ENCODE assay signal across 37 cellular contexts in the genomic region with DNA sequence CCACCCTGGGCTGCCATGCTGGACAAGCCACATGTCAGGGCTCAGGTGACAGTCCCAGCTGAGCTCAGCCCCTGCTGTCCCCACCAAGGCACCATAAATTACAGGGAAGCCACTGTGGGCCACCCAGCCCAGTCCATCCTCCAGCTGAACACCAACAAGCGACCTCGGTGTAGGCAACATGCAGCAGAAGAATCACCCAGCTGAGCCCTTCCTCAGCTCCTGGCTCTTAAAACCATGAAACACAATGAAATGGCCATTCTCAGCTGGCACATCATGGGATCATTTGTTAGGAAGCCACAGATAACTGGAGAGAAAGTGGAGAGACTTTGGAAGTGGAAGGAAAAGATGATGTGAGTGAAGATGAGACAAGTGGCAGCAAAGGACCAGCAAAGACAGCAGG. TPM values are rescaled to one million over a fixed set of nuclear protein-coding genes. Genes with fewer than 3 reads are reported as not detected.
A peak's percentile ranks its signal among the peaks of the same experiment; 100 is the strongest.
DNase-seq lines count a peak whose midpoint lies in the region; ATAC-seq, FAIRE-seq and TF ChIP-seq lines count a peak whose summit lies in the region.
"Had no signal": no experiment of that assay in that cellular context is flagged by ENCODE, and none has a peak within 500 bp of the region (broad histone marks: within the 10 kb centered on the region; RNA-seq: fewer than 3 reads in every experiment).

No MANE protein-coding gene starts in this region.

- TF ChIP-seq RAD21 in HepG2 (CRISPR knock-in tag; IDR thresholded peaks at IDR 0.05): no peak

- FAIRE-seq in HepG2 (lab: Jason Lieb, UNC): no peak
- FAIRE-seq: A204.1, A549, D721Med had no signal

- H3K27me3 Mint-ChIP-seq in GM23338 (ENCODE audit: insufficient read depth, low read depth, poor library complexity) (peaks cover 17% of the 10 kb centered on the region), type B pancreatic cell (peaks cover 87% of the 10 kb centered on the region)

- H3K27me3 ChIP-seq in HepG2 (ENCODE audit: control insufficient read depth in 1 of 2, insufficient read depth in 2 of 2, low read length in 2 of 2) (peaks cover 0 to 22% of the 10 kb centered on the region in 2 experiments; a peak in 3 of 5 replicates), right lobe of liver (peaks cover 0 to 3% of the 10 kb centered on the region in 2 donors), GM23338 (ENCODE audit: insufficient read depth) (peaks cover 4% of the 10 kb centered on the region; the same call in 1 of the 2 replicates)
- H3K27me3 ChIP-seq: BLaER1; BLaER1 treated with 17β-estradiol and CSF1 and Interleukin-3, amounts not matched to agents 10 nM and 100 nM had no signal

- no peaks in the 10 kb centered on the region for H3K9me2 ChIP-seq in GM23338 (ENCODE audit: insufficient read depth)

- H3K4me3 Mint-ChIP-seq in GM23338 (no peak overlapping the region), type B pancreatic cell (no peak overlapping the region)
- H3K4me3 Mint-ChIP-seq: B cell; CD14-positive monocyte; CD4-positive, alpha-beta memory T cell; CD4-positive, alpha-beta T cell; CD8-positive, alpha-beta memory T cell; CD8-positive, alpha-beta T cell had no signal

- H3K9me3 Mint-ChIP-seq in GM23338 (peaks cover 9% of the 10 kb centered on the region; the same call in 2 of the 3 replicates), type B pancreatic cell (no peaks in the 10 kb centered on the region)
- H3K9me3 Mint-ChIP-seq: CD8-positive, alpha-beta T cell had no signal

- H2AFZ ChIP-seq in HepG2 (ENCODE audit: low read length) (no peak overlapping the region), GM23338 (no peak overlapping the region)

- TF ChIP-seq EP300 in HepG2 (IDR thresholded peaks at IDR 0.05; ENCODE audit: low read depth in 2 of 2, low read length in 2 of 2) (no peak), HepG2 (CRISPR knock-in tag; IDR thresholded peaks at IDR 0.05; ENCODE audit: borderline replicate concordance) (no peak)

- H3K4me1 ChIP-seq in HepG2 (ENCODE audit: insufficient read depth, low read length): no peaks in the 10 kb centered on the region
- no peaks in the 10 kb centered on the region for H3K4me1 ChIP-seq in right lobe of liver
- no peaks in the 10 kb centered on the region for H3K4me1 ChIP-seq in GM23338 (ENCODE audit: insufficient read depth)
- H3K4me1 ChIP-seq in HEK293 (ENCODE audit: control insufficient read depth, insufficient read depth, low read length): no peaks in the 10 kb centered on the region
- H3K4me1 ChIP-seq: A549, BE2C, Caco-2 had no signal

- ATAC-seq in Right ventricle myocardium superior (ENCODE audit: poor library complexity) (no peak), Right ventricle myocardium inferior (no peak), HepG2 (no peak), right lobe of liver (no peak), GM23338 (no peak)
- ATAC-seq: A549; CD8-positive, alpha-beta T cell had no signal

- DNase-seq in Right ventricle myocardium superior (peak; percentile 7), Right ventricle myocardium inferior (ENCODE audit: missing footprints) (no peak), HepG2 (ENCODE audit: low spot score) (no peak), right lobe of liver (no peak), GM23338 (ENCODE audit: low spot score) (no peak), GM13976 (ENCODE audit: low spot score) (no peak), type B pancreatic cell (ENCODE audit: extremely low spot score, unreplicated experiment) (no peak)
- DNase-seq: 8988T; ACHN; AML-193; BE2C; C1 segment of cervical spinal cord; Caco-2; Calu3; CD4-positive, alpha-beta memory T cell; CD4-positive, alpha-beta T cell; CD4-positive, CD25-positive, alpha-beta regulatory T cell; CD8-positive, alpha-beta memory T cell; CD8-positive, alpha-beta T cell; COR-L47; DMS 273 treated with DMSO at 0.1 percent for 48 hours; DMS153; DMS53; DMS79; DMS79 treated with DMSO at 0.1 percent for 48 hours; DND-41; EL had no signal

- intact Hi-C loops in Right ventricle myocardium superior (cut with DNase I) (no loop called here), Right ventricle myocardium inferior (cut with DNase I) (no loop called here), HepG2 (cut with micrococcal nuclease; ENCODE audit: unreplicated experiment) (no loop called here), right lobe of liver (cut with DNase I) (loop anchor here in 1 of 2 donors (10.0 kb wide), 1 partner anchor 307 kb away; no protein-coding TSS in a partner anchor)

- TF ChIP-seq POLR2A in HepG2 (IDR thresholded peaks at IDR 0.05; ENCODE audit: insufficient read depth in 1 of 2, low read depth in 2 of 2, low read length in 2 of 2) (no peak), right lobe of liver (IDR thresholded peaks at IDR 0.05) (no peak)

- H3K4me3 ChIP-seq in HepG2 (replicated peaks in 1 of 3; ENCODE audit: insufficient read depth in 1 of 3, low read depth in 2 of 3, low read length in 3 of 3) (no peak overlapping the region), right lobe of liver (no peak overlapping the region), GM23338 (no peak overlapping the region), HEK293 (ENCODE audit: low read depth, low read length) (no peak overlapping the region)
- H3K4me3 ChIP-seq: A549; BLaER1; BLaER1 treated with 17β-estradiol and CSF1 and Interleukin-3, amounts not matched to agents 10 nM and 100 nM had no signal

- H3K79me2 ChIP-seq in HepG2 (ENCODE audit: insufficient read depth, low read length): no peaks in the 10 kb centered on the region
- no peaks in the 10 kb centered on the region for H3K79me2 ChIP-seq in GM23338 (replicated peaks; ENCODE audit: insufficient read depth)

- no peaks in the 10 kb centered on the region for H3K36me3 ChIP-seq in HepG2 (replicated peaks in 1 of 2; ENCODE audit: control insufficient read depth in 1 of 2, insufficient read depth in 2 of 2, low read length in 2 of 2)
- no peaks in the 10 kb centered on the region for H3K36me3 ChIP-seq in right lobe of liver
- no peaks in the 10 kb centered on the region for H3K36me3 ChIP-seq in GM23338 (ENCODE audit: insufficient read depth)
- no peaks in the 10 kb centered on the region for H3K36me3 ChIP-seq in HEK293 (ENCODE audit: control insufficient read depth in 2 of 2, insufficient read depth in 1 of 2, low read length in 2 of 2)
- H3K36me3 ChIP-seq: BE2C; BLaER1; BLaER1 treated with 17β-estradiol and CSF1 and Interleukin-3, amounts not matched to agents 10 nM and 100 nM had no signal

- POLR2A ChIA-PET in HepG2 (lab: Yijun Ruan, JAX): no interaction called here
- POLR2A ChIA-PET in HEK293 (lab: Yijun Ruan, JAX): interaction anchor here (1.7 kb wide), 1 partner anchor 23 kb away, joined by 3 read pairs; a partner anchor contains a TSS

- peaks cover 7% of the 10 kb centered on the region; the same call in 1 of the 2 replicates for H3K9me3 ChIP-seq in HepG2 (ENCODE audit: low read length)
- no peaks in the 10 kb centered on the region for H3K9me3 ChIP-seq in right lobe of liver
- no peaks in the 10 kb centered on the region for H3K9me3 ChIP-seq in HEK293 (ENCODE audit: control insufficient read depth, insufficient read depth, low read depth, low read length)

- CTCF ChIA-PET in HepG2 (lab: Yijun Ruan, JAX; ENCODE audit: low intra/inter-chr PET ratio, low total read pairs) (no interaction called here), HEK293 (lab: Yijun Ruan, JAX) (interaction anchor here (0.9 to 1.3 kb wide), 3 partner anchors 220 to 301 kb away, joined by 3 to 4 read pairs (median 3); no protein-coding TSS in a partner anchor)

- 25% methylated on average over 2 of the region's 2 CpGs for WGBS in HepG2 (ENCODE audit: low lambda C conversion rate)
- 75% methylated on average over 2 of the region's 2 CpGs for WGBS in right lobe of liver (ENCODE audit: insufficient coverage, low coverage, low lambda C conversion rate, missing lambda C conversion rate)

- no peak overlapping the region for H3K9ac ChIP-seq in HepG2 (ENCODE audit: insufficient read depth, low read depth, low read length)
- H3K9ac ChIP-seq: BLaER1; BLaER1 treated with 17β-estradiol and CSF1 and Interleukin-3, amounts not matched to agents 10 nM and 100 nM had no signal

- H3K27ac ChIP-seq in HepG2 (ENCODE audit: extremely low read length, insufficient read depth, low read length) (no peak overlapping the region), right lobe of liver (no peak overlapping the region), GM23338 (ENCODE audit: low read depth) (no peak overlapping the region), HEK293 (ENCODE audit: extremely low read depth, low read depth, low read length) (no peak overlapping the region)
- H3K27ac ChIP-seq: 22Rv1; A549; BLaER1; BLaER1 treated with 17β-estradiol and CSF1 and Interleukin-3, amounts not matched to agents 10 nM and 100 nM; C4-2B had no signal

- no TSS peak for BruUV-seq in HepG2 (replicated peaks; lab: Mats Ljungman, UMichigan)

- H3K4me1 Mint-ChIP-seq in GM23338 (peaks cover 3% of the 10 kb centered on the region; the same call in 2 of the 3 replicates), type B pancreatic cell (ENCODE audit: unreplicated experiment) (no peaks in the 10 kb centered on the region)
- H3K4me1 Mint-ChIP-seq: B cell; CD14-positive monocyte; CD4-positive, CD25-positive, alpha-beta regulatory T cell had no signal

- in situ Hi-C loops in HepG2 (cut with HindIII; ENCODE audit: extremely low pct_ligation_motif_present, low pct_unique_long_range_greater_than_20kb) (loop anchor here (25.0 kb wide), 1 partner anchor 314 kb away; no protein-coding TSS in a partner anchor), GM13976 (cut with MboI; ENCODE audit: low sequenced_read_pairs, unreplicated experiment) (no loop called here)

- H3F3A ChIP-seq in GM23338 (replicated peaks; ENCODE audit: low read depth): no peaks in the 10 kb centered on the region

- H4K20me1 ChIP-seq in HepG2 (ENCODE audit: insufficient read depth, low read length): no peaks in the 10 kb centered on the region
- H4K20me1 ChIP-seq in GM23338 (replicated peaks; ENCODE audit: insufficient read depth): no peaks in the 10 kb centered on the region
- H4K20me1 ChIP-seq: BLaER1 had no signal

- H3K27ac Mint-ChIP-seq in GM23338 (no peak overlapping the region), type B pancreatic cell (no peak overlapping the region)
- H3K27ac Mint-ChIP-seq: B cell; CD14-positive monocyte; CD4-positive, alpha-beta memory T cell; CD4-positive, alpha-beta T cell; CD4-positive, CD25-positive, alpha-beta regulatory T cell; CD8-positive, alpha-beta memory T cell; CD8-positive, alpha-beta T cell had no signal

- H3K36me3 Mint-ChIP-seq in GM23338 (ENCODE audit: low read depth) (no peaks in the 10 kb centered on the region), type B pancreatic cell (no peaks in the 10 kb centered on the region)
- H3K36me3 Mint-ChIP-seq: CD14-positive monocyte; CD4-positive, CD25-positive, alpha-beta regulatory T cell; CD8-positive, alpha-beta T cell had no signal

- H3K4me2 ChIP-seq in HepG2 (ENCODE audit: low read depth, low read length) (no peak overlapping the region), GM23338 (no peak overlapping the region)
- H3K4me2 ChIP-seq: A549; BLaER1; BLaER1 treated with 17β-estradiol and CSF1 and Interleukin-3, amounts not matched to agents 10 nM and 100 nM had no signal

- TF ChIP-seq CTCF in HepG2 (CRISPR knock-in tag; IDR thresholded peaks at IDR 0.05) (no peak), right lobe of liver (IDR thresholded peaks at IDR 0.05) (no peak), GM23338 (conservative IDR thresholded peaks at IDR 0.05; ENCODE audit: low read depth in 2 of 2) (no peak), HEK293 (tag by site-specific recombination; IDR thresholded peaks at IDR 0.05) (no peak), GM13976 (IDR thresholded peaks at IDR 0.05; ENCODE audit: borderline replicate concordance, control extremely low read depth, extremely low read depth, insufficient read depth, missing control alignments) (no peak), type B pancreatic cell (conservative IDR thresholded peaks at IDR 0.05) (no peak)

RNA-seq across cellular contexts. Expression of a gene that starts 23.3 kb away (rescaled TPM):
- 17.3 TPM for total RNA-seq in Right ventricle myocardium superior
- 17.8 TPM for total RNA-seq in Right ventricle myocardium inferior
- total RNA-seq in HepG2 (2016; rRNA removed; fragmentation: Illumina TruSeq; extraction: Trizol): 2.8 and 5.4 TPM in 2 replicates
- 0.62 and 0.71 TPM in 2 replicates for total RNA-seq in HepG2 (2016; cell fraction: cytosol; rRNA removed; fragmentation: Illumina TruSeq; extraction: Trizol; ENCODE audit: low read depth)
- total RNA-seq in HepG2 (2016; cell fraction: insoluble cytoplasmic fraction; rRNA removed; fragmentation: Illumina TruSeq; extraction: Trizol): 2.0 and 5.4 TPM in 2 replicates
- 1.1 and 1.2 TPM in 2 replicates for total RNA-seq in HepG2 (2016; cell fraction: membrane; rRNA removed; fragmentation: Illumina TruSeq; extraction: Trizol)
- total RNA-seq in HepG2 (2016; cell fraction: nucleus; rRNA removed; fragmentation: Illumina TruSeq; extraction: Trizol): 6.3 and 8.0 TPM in 2 replicates
- polyA plus RNA-seq in HepG2 (2011; rRNA removed): 4.8 and 6.4 TPM in 2 replicates
- polyA plus RNA-seq in HepG2 (2011; cell fraction: cytosol; rRNA removed): 4.7 and 6.1 TPM in 2 replicates
- 14.1 and 16.0 TPM in 2 replicates for polyA plus RNA-seq in HepG2 (2011; cell fraction: nucleus; rRNA removed)
- polyA plus RNA-seq in HepG2 (2012): 4.4 and 4.5 TPM in 2 replicates
- 0.44 TPM in 2 replicates for polyA plus RNA-seq in HepG2 (2016; cell fraction: cytosol; fragmentation: Illumina TruSeq; extraction: Trizol; ENCODE audit: low read depth)
- polyA plus RNA-seq in HepG2 (2016; cell fraction: insoluble cytoplasmic fraction; fragmentation: Illumina TruSeq; extraction: Trizol; ENCODE audit: low read depth): 2.4 and 3.0 TPM in 2 replicates
- 0.70 and 0.92 TPM in 2 replicates for polyA plus RNA-seq in HepG2 (2016; cell fraction: membrane; fragmentation: Illumina TruSeq; extraction: Trizol; ENCODE audit: low read depth)
- polyA plus RNA-seq in HepG2 (2016; cell fraction: nucleus; fragmentation: Illumina TruSeq; extraction: Trizol; ENCODE audit: insufficient read depth, low read depth): 14.4 and 14.5 TPM in 2 replicates
- 9.0 and 18.8 TPM in 2 replicates for polyA minus RNA-seq in HepG2 (2011; rRNA and poly(A)+ RNA removed; ENCODE audit: low replicate concordance)
- polyA minus RNA-seq in HepG2 (2011; cell fraction: cytosol; rRNA and poly(A)+ RNA removed): 7.6 and 8.0 TPM in 2 replicates
- 5.0 and 6.2 TPM in 2 replicates for polyA minus RNA-seq in HepG2 (2011; cell fraction: nucleus; rRNA and poly(A)+ RNA removed)
- 10 to 100 TPM; 22.3 to 34.1 (median 27.5) TPM for total RNA-seq in right lobe of liver
- total RNA-seq in GM23338 (2014; rRNA removed; shearing (Covaris generic)): 6.9 and 7.1 TPM in 2 replicates
- polyA plus RNA-seq in GM23338 (2016; fragmentation: Nextera tagmentation; extraction: Ambion mirVana): 1.6 and 2.1 TPM in 2 replicates
- total RNA-seq in type B pancreatic cell (ENCODE audit: low replicate concordance): 17.4 and 23.4 TPM in 2 replicates
